8 cellular contexts compared by ENCODE assay signal in genomic region chr5:134649163-134649916, GRCh38. TPM values are rescaled to one million over a fixed set of nuclear protein-coding genes. Genes with fewer than 3 reads are reported as not detected.
DNase-seq lines count a peak whose midpoint lies in the region; ATAC-seq and TF ChIP-seq lines count a peak whose summit lies in the region.

No MANE protein-coding gene starts in this region.

- peak overlapping the region; percentile 98 for H3K27ac ChIP-seq in mammary epithelial cell (ENCODE audit: insufficient read depth, low read depth, low read length)
- peak overlapping the region; percentile 90 for H3K27ac ChIP-seq in substantia nigra (ENCODE audit: low read depth, low read length, poor library complexity, severe bottlenecking)

- no peaks in the 10 kb centered on the region for H4K20me1 ChIP-seq in mammary epithelial cell (ENCODE audit: insufficient read depth, low read length)

- peaks cover 56% of the 10 kb centered on the region for H3K79me2 ChIP-seq in mammary epithelial cell (ENCODE audit: insufficient read depth, low read length)

- H3K4me2 ChIP-seq in mammary epithelial cell (ENCODE audit: insufficient read depth, low read depth, low read length) = peak overlapping the region; percentile 84

- no peaks in the 10 kb centered on the region for H3K4me1 ChIP-seq in mammary epithelial cell (ENCODE audit: insufficient read depth, low read length)

- no peaks in the 10 kb centered on the region for H3K27me3 ChIP-seq in mammary epithelial cell (ENCODE audit: insufficient read depth, low read length)

- peak overlapping the region; percentile 96 for H3K9ac ChIP-seq in mammary epithelial cell (ENCODE audit: insufficient read depth, low read length)

- dilution Hi-C loops in mammary epithelial cell (cut with HindIII; ENCODE audit: low sequenced_read_pairs) = no loop called here

- TSS peak; percentile 47 for BruUV-seq in mammary epithelial cell (replicated peaks; lab: Mats Ljungman, UMichigan)

- no peaks in the 10 kb centered on the region for H3K9me3 ChIP-seq in mammary epithelial cell (replicated peaks; ENCODE audit: insufficient read depth, low read length)

- TF ChIP-seq CTCF in AG09309 (IDR thresholded peaks at IDR 0.05; ENCODE audit: control insufficient read depth, insufficient read depth, low read depth, low read length, missing control alignments) = no peak
- no peak for TF ChIP-seq CTCF in NB4 (IDR thresholded peaks at IDR 0.05; ENCODE audit: low read depth, low read length)
- TF ChIP-seq CTCF in mammary epithelial cell (conservative IDR thresholded peaks at IDR 0.05 in 1 of 2, IDR thresholded peaks at IDR 0.05 in 1 of 2; ENCODE audit: extremely low read depth in 1 of 2, insufficient read depth in 1 of 2, low read depth in 1 of 2, low read length in 2 of 2) = no peak

- peak overlapping the region; percentile 94 for H2AFZ ChIP-seq in mammary epithelial cell (ENCODE audit: low read depth, low read length)

- intact Hi-C loops in mammary epithelial cell (cut with micrococcal nuclease) = loop anchor here (2.0 kb wide), 1 partner anchor 89 kb away; the partner anchor contains the start of gene CAMLG

- no peaks in the 10 kb centered on the region for H3K36me3 ChIP-seq in mammary epithelial cell (ENCODE audit: insufficient read depth, low read length)

- in situ Hi-C loops in mammary epithelial cell (cut with MboI; ENCODE audit: low sequenced_read_pairs in 2 of 2) = no loop called here

- H3K4me3 ChIP-seq in AG09309 (ENCODE audit: control insufficient read depth, low read depth, low read length) = peak overlapping the region; percentile 100
- peak overlapping the region; percentile 94 for H3K4me3 ChIP-seq in NB4 (ENCODE audit: low read depth, low read length)
- peak overlapping the region; percentile 90 to 100 (median 99) for H3K4me3 ChIP-seq in mammary epithelial cell (replicated peaks in 1 of 3; ENCODE audit: insufficient read depth in 1 of 3, low read depth in 2 of 3, low read length in 3 of 3)

- TF ChIP-seq POLR2A in NB4 (IDR thresholded peaks at IDR 0.05; ENCODE audit: extremely low read depth, insufficient read length) = no peak

- ATAC-seq in GM21367 (IDR thresholded peaks at IDR 0.05; ENCODE audit: unreplicated experiment) (peak; percentile 10), left lobe of liver (peak; percentile 42), HG03378 (IDR thresholded peaks at IDR 0.05; ENCODE audit: unreplicated experiment) (no peak)

- CTCF ChIA-PET in mammary epithelial cell (lab: Charles Lee; ENCODE audit: low non-redundant PET) = no interaction called here

- WGBS in mammary epithelial cell (ENCODE audit: low coverage, missing lambda C conversion rate) = 2% methylated on average over 18 of the region's 19 CpGs

- DNase-seq in AG09309 (ENCODE audit: low read depth) (no peak), NB4 (ENCODE audit: low read depth) (peak; percentile 15), mammary epithelial cell (peak; percentile 23), left lobe of liver (ENCODE audit: low spot score) (no peak), substantia nigra (lab: John Stamatoyannopoulos, UW) (peak in 5 of 49 donors; percentile 5 to 32 (median 29)), NCI-H345 treated with DMSO at 0.1 percent for 48 hours (lab: John Stamatoyannopoulos, UW; ENCODE audit: unreplicated experiment) (no peak)

RNA-seq across cellular contexts. Expression of gene SEC24A, which starts 0.8 kb away (rescaled TPM):
- 10 to 100 TPM; 20.4 to 20.8 TPM for total RNA-seq in mammary epithelial cell
- polyA plus RNA-seq in mammary epithelial cell = 19.9 TPM
- polyA minus RNA-seq in mammary epithelial cell = 36.0 TPM
- 31.4 TPM for total RNA-seq in left lobe of liver

RNA-seq across cellular contexts. Expression of gene SAR1B, which starts 16.7 kb away (rescaled TPM):
- total RNA-seq in mammary epithelial cell (10 to 100 TPM; 45.2 to 54.2 TPM), left lobe of liver (168 TPM)
- polyA plus RNA-seq in mammary epithelial cell = 33.7 TPM
- 47.7 TPM for polyA minus RNA-seq in mammary epithelial cell

Comparison
In these comparisons a context has a peak if more than half of its experiments do, and no peak if none do; other contexts are left out.
1. DNase-seq: peak in NB4 (single experiment) and mammary epithelial cell (single experiment); none in AG09309 (single experiment), left lobe of liver (single experiment) and NCI-H345 treated with DMSO at 0.1 percent for 48 hours (single experiment).
2. Peak in every context shown above with its lines, with median percentiles within 50 percentile points of each other: H3K4me3 ChIP-seq.